ENCODE assay signal across 28 cellular contexts in genomic region chr16:81232740-81233367, GRCh38. TPM values are rescaled to one million over a fixed set of nuclear protein-coding genes. Genes with fewer than 3 reads are reported as not detected.
"Had no signal": no experiment of that assay in that cellular context is flagged by ENCODE, and none has a peak within 500 bp of the region (broad histone marks: within the 10 kb centered on the region; RNA-seq: fewer than 3 reads in every experiment).

No MANE protein-coding gene starts in this region.

- DNase-seq: MV-4-11, NCI-H1092, NCI-H1105 treated with DMSO at 0.1 percent for 48 hours, NCI-H1417 treated with DMSO at 0.1 percent for 48 hours, NCI-H146, NCI-H1694 treated with DMSO at 0.1 percent for 48 hours, NCI-H2029, NCI-H2081 treated with DMSO at 0.1 percent for 48 hours, NCI-H2171, NCI-H226, NCI-H446, NCI-H510A, NCI-H524 treated with DMSO at 0.1 percent for 48 hours, NCI-H69, NCI-H774, Right ventricle myocardium superior, RPMI8226, SIG-M5, SK-N-SH, SW 1271, T-cell had no signal

- H3K4me3 ChIP-seq: SJSA1 had no signal

- FAIRE-seq: HTR-8/SVneo, RCC 7860 had no signal

- H3K27ac ChIP-seq: HL-60, KMS-11, SJSA1 had no signal

- H3K9ac ChIP-seq: KMS-11, SK-N-SH had no signal

- H3K4me2 ChIP-seq: KMS-11, SK-N-SH had no signal

- H3K36me3 ChIP-seq: SJSA1 had no signal

- ATAC-seq: T-cell had no signal

- H3K9me3 ChIP-seq: SJSA1, SK-N-SH had no signal

RNA-seq across cellular contexts. Expression of gene BCO1, which starts 5.6 kb away (rescaled TPM):
- total RNA-seq: LHCN-M2, MCF 10A, Right ventricle myocardium superior, SJSA1, T-cell had no signal
